ENCODE assay signal across 8 cellular contexts in the genomic region with DNA sequence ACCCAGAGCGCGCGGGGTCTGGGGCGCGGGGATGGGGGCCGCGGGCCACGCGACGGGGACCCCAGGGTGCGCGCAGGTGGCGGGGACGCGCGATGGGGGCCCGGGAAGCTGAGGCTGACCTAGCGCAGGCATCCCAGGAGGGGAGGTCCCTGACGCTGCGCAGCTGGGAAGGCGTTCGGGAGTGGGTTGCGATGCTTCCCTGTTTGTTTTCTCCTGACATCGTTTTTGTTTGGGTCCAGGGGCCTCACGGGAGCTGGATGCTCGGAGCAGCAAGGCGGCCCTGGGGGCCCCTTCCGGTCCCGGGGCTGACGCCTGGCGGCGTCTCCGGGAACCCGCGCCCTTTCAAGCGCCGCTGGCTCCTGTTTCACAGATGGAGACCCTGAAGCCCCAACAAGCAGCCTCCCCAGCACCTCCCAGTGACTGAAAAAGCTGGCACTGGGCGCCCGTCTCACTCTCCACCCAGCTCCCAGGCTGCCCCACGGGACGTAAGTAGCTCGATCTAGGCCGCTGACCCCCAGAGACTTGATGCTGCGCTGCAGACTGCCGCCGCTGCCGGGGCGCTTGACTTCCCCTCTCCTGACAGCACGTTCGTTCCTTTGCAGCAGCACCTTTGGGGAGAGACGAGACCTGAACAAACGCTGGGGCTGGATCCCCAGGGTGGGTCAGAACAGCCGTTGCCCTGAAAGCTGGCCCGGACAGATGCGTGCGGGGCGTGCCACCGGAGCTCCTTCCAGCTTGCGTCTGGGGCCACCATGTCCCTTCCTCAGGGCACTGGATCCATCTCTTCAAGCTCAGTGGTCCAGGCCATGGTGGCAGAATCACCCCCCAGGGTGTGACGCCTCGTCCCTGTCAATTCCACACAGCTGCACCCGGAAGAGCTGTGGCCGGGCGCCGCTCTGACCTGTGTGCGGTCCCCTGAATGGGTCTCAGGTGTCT. TPM values are rescaled to one million over a fixed set of nuclear protein-coding genes. Genes with fewer than 3 reads are reported as not detected.
DNase-seq lines count a peak whose midpoint lies in the region; ATAC-seq and TF ChIP-seq lines count a peak whose summit lies in the region.

No MANE protein-coding gene starts in this region.

- peak; percentile 25 to 59 (median 40) for DNase-seq in CD4-positive, alpha-beta T cell
- peak; percentile 63 for DNase-seq in SK-N-DZ (ENCODE audit: low spot score)
- peak; percentile 74 for DNase-seq in activated naive CD8-positive, alpha-beta T cell treated with anti-CD3 and anti-CD28 coated beads, Interleukin-2, amount 10 ng/mL, durations not matched to agents 7 days and 5 days
- no peak for DNase-seq in right atrium auricular region (ENCODE audit: low spot score)
- no peak for DNase-seq in retinal pigment epithelial cell (ENCODE audit: low read depth)
- DNase-seq in NCI-H2081 treated with DMSO at 0.1 percent for 48 hours (lab: John Stamatoyannopoulos, UW) = no peak

- peak; percentile 45 for TF ChIP-seq CTCF in CD4-positive, alpha-beta T cell (IDR thresholded peaks at IDR 0.05)
- TF ChIP-seq CTCF in right atrium auricular region (IDR thresholded peaks at IDR 0.05) (no peak), retinal pigment epithelial cell (conservative IDR thresholded peaks at IDR 0.05; ENCODE audit: low read depth, low read length) (peak; percentile 34)

- peak overlapping the region; percentile 60 to 80 for H3K4me3 ChIP-seq in right atrium auricular region
- peak overlapping the region; percentile 76 for H3K4me3 ChIP-seq in retinal pigment epithelial cell (ENCODE audit: low read length)

- peak overlapping the region; percentile 88 for H3K4me3 Mint-ChIP-seq in CD4-positive, alpha-beta T cell
- H3K4me3 Mint-ChIP-seq in activated naive CD8-positive, alpha-beta T cell treated with anti-CD3 and anti-CD28 coated beads, Interleukin-2, amount 10 ng/mL, durations not matched to agents 7 days and 5 days = peak overlapping the region; percentile 86

- peaks cover 10% of the 10 kb centered on the region for H3K36me3 Mint-ChIP-seq in CD4-positive, alpha-beta T cell (ENCODE audit: low read depth)
- no peaks in the 10 kb centered on the region for H3K36me3 Mint-ChIP-seq in activated naive CD8-positive, alpha-beta T cell treated with anti-CD3 and anti-CD28 coated beads, Interleukin-2, amount 10 ng/mL, durations not matched to agents 7 days and 5 days

- no peaks in the 10 kb centered on the region for H3K36me3 ChIP-seq in right atrium auricular region

- H3K27ac ChIP-seq in CD4-positive, alpha-beta T cell (ENCODE audit: low read depth, low read length) = peak overlapping the region; percentile 30
- peak overlapping the region; percentile 48 to 61 for H3K27ac ChIP-seq in right atrium auricular region

- intact Hi-C loops in CD4-positive, alpha-beta T cell (cut with DNase I, micrococcal nuclease) = loop anchor here (1.0 to 10.0 kb wide), 7 partner anchors 34 to 671 kb away; a partner anchor contains a TSS

- CTCF ChIA-PET in CD4-positive, alpha-beta T cell (lab: Charles Lee) = interaction anchor here (0.6 to 2.1 kb wide), 4 partner anchors 32 to 233 kb away, joined by 3 to 10 read pairs (median 3); no protein-coding TSS in a partner anchor

- peaks cover 0 to 10% of the 10 kb centered on the region in 2 donors for H3K4me1 ChIP-seq in right atrium auricular region

- no peaks in the 10 kb centered on the region for H3K4me1 Mint-ChIP-seq in CD4-positive, alpha-beta T cell (ENCODE audit: low read depth)
- peaks cover 3% of the 10 kb centered on the region for H3K4me1 Mint-ChIP-seq in activated naive CD8-positive, alpha-beta T cell treated with anti-CD3 and anti-CD28 coated beads, Interleukin-2, amount 10 ng/mL, durations not matched to agents 7 days and 5 days

- H3K9me3 Mint-ChIP-seq in CD4-positive, alpha-beta T cell = no peaks in the 10 kb centered on the region
- no peaks in the 10 kb centered on the region for H3K9me3 Mint-ChIP-seq in activated naive CD8-positive, alpha-beta T cell treated with anti-CD3 and anti-CD28 coated beads, Interleukin-2, amount 10 ng/mL, durations not matched to agents 7 days and 5 days

- no peaks in the 10 kb centered on the region for H3K9me3 ChIP-seq in CD4-positive, alpha-beta T cell (ENCODE audit: control insufficient read depth, low read length)
- H3K9me3 ChIP-seq in right atrium auricular region = no peaks in the 10 kb centered on the region

- POLR2A ChIA-PET in CD4-positive, alpha-beta T cell (lab: Charles Lee) = interaction anchor here (0.6 to 3.0 kb wide), 6 partner anchors 12 to 1356 kb away, joined by 3 to 20 read pairs (median 6); a partner anchor contains a TSS
- POLR2A ChIA-PET in activated naive CD8-positive, alpha-beta T cell treated with anti-CD3 and anti-CD28 coated beads, Interleukin-2, amount 10 ng/mL, durations not matched to agents 7 days and 5 days (lab: Charles Lee) = interaction anchor here (0.9 to 2.6 kb wide), 6 partner anchors 32 to 110 kb away, joined by 3 to 19 read pairs (median 8); a partner anchor contains a TSS

- H3K27me3 Mint-ChIP-seq in CD4-positive, alpha-beta T cell = no peaks in the 10 kb centered on the region
- H3K27me3 Mint-ChIP-seq in activated naive CD8-positive, alpha-beta T cell treated with anti-CD3 and anti-CD28 coated beads, Interleukin-2, amount 10 ng/mL, durations not matched to agents 7 days and 5 days = peaks cover 3% of the 10 kb centered on the region

- H3K27ac Mint-ChIP-seq in CD4-positive, alpha-beta T cell = peak overlapping the region; percentile 27
- H3K27ac Mint-ChIP-seq in activated naive CD8-positive, alpha-beta T cell treated with anti-CD3 and anti-CD28 coated beads, Interleukin-2, amount 10 ng/mL, durations not matched to agents 7 days and 5 days = peak overlapping the region; percentile 25

- H3K27me3 ChIP-seq in CD4-positive, alpha-beta T cell (ENCODE audit: control insufficient read depth, insufficient read depth, low read length) = no peaks in the 10 kb centered on the region
- no peaks in the 10 kb centered on the region for H3K27me3 ChIP-seq in right atrium auricular region

- ATAC-seq in CD4-positive, alpha-beta T cell (ENCODE audit: poor library complexity) = peak; percentile 35
- ATAC-seq in GM19351 (IDR thresholded peaks at IDR 0.05; ENCODE audit: unreplicated experiment) (peak; percentile 41), HG03457 (IDR thresholded peaks at IDR 0.05; ENCODE audit: unreplicated experiment) (peak; percentile 21)
- peak; percentile 58 for ATAC-seq in activated naive CD8-positive, alpha-beta T cell treated with anti-CD3 and anti-CD28 coated beads, Interleukin-2, amount 10 ng/mL, durations not matched to agents 7 days and 5 days (ENCODE audit: low read depth)

RNA-seq across cellular contexts. Expression of a gene that starts 0.6 kb away (rescaled TPM):
- total RNA-seq in CD4-positive, alpha-beta T cell = 1 to 10 TPM; 4.0 to 4.9 TPM
- 14.3 and 16.5 TPM in 2 replicates for polyA plus RNA-seq in SK-N-DZ (2014; cell fraction: cytosol; rRNA removed)
- polyA plus RNA-seq in SK-N-DZ (2014; cell fraction: nucleus; rRNA removed) = 8.1 and 14.4 TPM in 2 replicates
- total RNA-seq in activated naive CD8-positive, alpha-beta T cell treated with anti-CD3 and anti-CD28 coated beads, Interleukin-2, amount 10 ng/mL, durations not matched to agents 7 days and 5 days = 10 to 100 TPM; 14.2 to 17.0 TPM
- total RNA-seq in right atrium auricular region = 10 to 100 TPM in 1 of 2 donors, 1 to 10 TPM in 1; 7.8 to 11.2 TPM

RNA-seq across cellular contexts. Expression of a gene that starts 33.8 kb away (rescaled TPM):
- 1 to 10 TPM; 1.6 to 1.7 TPM for total RNA-seq in CD4-positive, alpha-beta T cell
- 17.8 and 20.2 TPM in 2 replicates for polyA plus RNA-seq in SK-N-DZ (2014; cell fraction: cytosol; rRNA removed)
- 36.3 and 41.4 TPM in 2 replicates for polyA plus RNA-seq in SK-N-DZ (2014; cell fraction: nucleus; rRNA removed)
- 1 to 10 TPM; 4.7 to 6.4 TPM for total RNA-seq in activated naive CD8-positive, alpha-beta T cell treated with anti-CD3 and anti-CD28 coated beads, Interleukin-2, amount 10 ng/mL, durations not matched to agents 7 days and 5 days
- 1 to 10 TPM; 3.4 to 6.0 TPM for total RNA-seq in right atrium auricular region

RNA-seq across cellular contexts. Expression of a gene that starts 42.0 kb away (rescaled TPM):
- total RNA-seq in CD4-positive, alpha-beta T cell = 10 to 100 TPM; 26.7 to 29.0 TPM
- 9.0 and 11.5 TPM in 2 replicates for polyA plus RNA-seq in SK-N-DZ (2014; cell fraction: cytosol; rRNA removed)
- 11.4 and 27.5 TPM in 2 replicates for polyA plus RNA-seq in SK-N-DZ (2014; cell fraction: nucleus; rRNA removed)
- 10 to 100 TPM; 50.7 to 54.1 TPM for total RNA-seq in activated naive CD8-positive, alpha-beta T cell treated with anti-CD3 and anti-CD28 coated beads, Interleukin-2, amount 10 ng/mL, durations not matched to agents 7 days and 5 days
- 10 to 100 TPM; 14.1 to 18.5 TPM for total RNA-seq in right atrium auricular region

Comparison
In these comparisons a context has a peak if more than half of its experiments do, and no peak if none do; other contexts are left out.
1. DNase-seq: peak in CD4-positive, alpha-beta T cell (10 of 10), SK-N-DZ (single experiment) and activated naive CD8-positive, alpha-beta T cell treated with anti-CD3 and anti-CD28 coated beads, Interleukin-2, amount 10 ng/mL, durations not matched to agents 7 days and 5 days (single experiment); none in right atrium auricular region (single experiment), retinal pigment epithelial cell (single experiment) and NCI-H2081 treated with DMSO at 0.1 percent for 48 hours (single experiment).
2. CTCF ChIP-seq: peak in CD4-positive, alpha-beta T cell (single experiment) and retinal pigment epithelial cell (single experiment); none in right atrium auricular region (0 of 2).
3. Peak in every context shown above with its lines, with median percentiles within 50 percentile points of each other: ATAC-seq.